In genomic region chr21:44338971-44339910, GRCh38 we compare ENCODE assay signal across 1 cellular context.
TF ChIP-seq lines count a peak whose summit lies in the region.

CFAP410 (minus strand) TSS chr21:44339390; CDS start chr21:44339194, 196 bp downstream.

TF ChIP-seq in HepG2, 621 proteins besides CTCF, POLR2A, EP300 and RAD21 (continued from another document):
- TF ChIP-seq, protein P1, sequence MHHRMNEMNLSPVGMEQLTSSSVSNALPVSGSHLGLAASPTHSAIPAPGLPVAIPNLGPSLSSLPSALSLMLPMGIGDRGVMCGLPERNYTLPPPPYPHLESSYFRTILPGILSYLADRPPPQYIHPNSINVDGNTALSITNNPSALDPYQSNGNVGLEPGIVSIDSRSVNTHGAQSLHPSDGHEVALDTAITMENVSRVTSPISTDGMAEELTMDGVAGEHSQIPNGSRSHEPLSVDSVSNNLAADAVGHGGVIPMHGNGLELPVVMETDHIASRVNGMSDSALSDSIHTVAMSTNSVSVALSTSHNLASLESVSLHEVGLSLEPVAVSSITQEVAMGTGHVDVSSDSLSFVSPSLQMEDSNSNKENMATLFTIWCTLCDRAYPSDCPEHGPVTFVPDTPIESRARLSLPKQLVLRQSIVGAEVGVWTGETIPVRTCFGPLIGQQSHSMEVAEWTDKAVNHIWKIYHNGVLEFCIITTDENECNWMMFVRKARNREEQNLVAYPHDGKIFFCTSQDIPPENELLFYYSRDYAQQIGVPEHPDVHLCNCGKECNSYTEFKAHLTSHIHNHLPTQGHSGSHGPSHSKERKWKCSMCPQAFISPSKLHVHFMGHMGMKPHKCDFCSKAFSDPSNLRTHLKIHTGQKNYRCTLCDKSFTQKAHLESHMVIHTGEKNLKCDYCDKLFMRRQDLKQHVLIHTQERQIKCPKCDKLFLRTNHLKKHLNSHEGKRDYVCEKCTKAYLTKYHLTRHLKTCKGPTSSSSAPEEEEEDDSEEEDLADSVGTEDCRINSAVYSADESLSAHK (CRISPR knock-in tag; IDR thresholded peaks at IDR 0.05; ENCODE audit: borderline replicate concordance) = 0 out of 2 replicates have a peak, but pooled peaks have one; percentile 62
- TF ChIP-seq, protein P2, sequence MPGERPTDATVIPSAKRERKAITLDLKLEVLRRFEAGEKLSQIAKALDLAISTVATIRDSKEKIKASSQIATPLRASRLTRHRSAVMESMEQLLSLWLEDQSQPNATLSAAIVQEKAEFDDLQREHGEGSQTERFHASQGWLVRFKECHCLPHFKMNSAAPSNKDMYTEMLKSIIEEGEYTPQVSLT (CRISPR knock-in tag; IDR thresholded peaks at IDR 0.05; ENCODE audit: borderline replicate concordance, low read depth) = no peak
